ENCODE assay signal across 9 cellular contexts in genomic region chr7:101077303-101078086, GRCh38. TPM values are rescaled to one million over a fixed set of nuclear protein-coding genes. Genes with fewer than 3 reads are reported as not detected.
A peak's percentile ranks its signal among the peaks of the same experiment; 100 is the strongest.
DNase-seq lines count a peak whose midpoint lies in the region; ATAC-seq, FAIRE-seq and TF ChIP-seq lines count a peak whose summit lies in the region.
"Had no signal": no experiment of that assay in that cellular context is flagged by ENCODE, and none has a peak within 500 bp of the region (broad histone marks: within the 10 kb centered on the region; RNA-seq: fewer than 3 reads in every experiment).

No MANE protein-coding gene starts in this region.

- no peak overlapping the region for H3K4me3 Mint-ChIP-seq in Caco-2 (ENCODE audit: unreplicated experiment)
- H3K4me3 Mint-ChIP-seq in activated T-cell treated with anti-CD3 and anti-CD28 coated beads, Interleukin-2, amount 50 U/mL, for 24 hours = no peak overlapping the region

- 17 to 20% methylated on average over 13 of the region's 13 CpGs for WGBS in thyroid gland, 2 donors

- no peaks in the 10 kb centered on the region for H3K36me3 ChIP-seq in Caco-2 (ENCODE audit: control insufficient read depth, insufficient read depth, low read length)
- H3K36me3 ChIP-seq in thyroid gland = no peaks in the 10 kb centered on the region

- H3K27ac Mint-ChIP-seq in Caco-2 (ENCODE audit: unreplicated experiment) = no peak overlapping the region
- no peak overlapping the region for H3K27ac Mint-ChIP-seq in activated T-cell treated with anti-CD3 and anti-CD28 coated beads, Interleukin-2, amount 50 U/mL, for 24 hours

- no peaks in the 10 kb centered on the region for H3K9me3 Mint-ChIP-seq in Caco-2 (ENCODE audit: unreplicated experiment)
- H3K9me3 Mint-ChIP-seq in activated T-cell treated with anti-CD3 and anti-CD28 coated beads, Interleukin-2, amount 50 U/mL, for 24 hours = no peaks in the 10 kb centered on the region

- no peak for TF ChIP-seq POLR2A in thyroid gland (IDR thresholded peaks at IDR 0.05)

- DNase-seq in Caco-2 (peak; percentile 87 to 91), M059J (ENCODE audit: low read depth) (peak; percentile 96), RCC 7860 (ENCODE audit: low spot score) (peak; percentile 91), fibroblast of pulmonary artery (ENCODE audit: low read depth) (peak; percentile 74), nucleus accumbens (lab: John Stamatoyannopoulos, UW) (peak in 49 of 56 donors; percentile 3 to 86 (median 45)), thyroid gland (peak; percentile 83 to 85)
- peak; percentile 87 for DNase-seq in activated T-cell treated with anti-CD3 and anti-CD28 coated beads, Interleukin-2, amount 50 U/mL, for 24 hours

- H3K4me1 Mint-ChIP-seq in Caco-2 (ENCODE audit: low read depth, unreplicated experiment) = peaks cover 5% of the 10 kb centered on the region
- H3K4me1 Mint-ChIP-seq in activated T-cell treated with anti-CD3 and anti-CD28 coated beads, Interleukin-2, amount 50 U/mL, for 24 hours (ENCODE audit: low read depth) = peaks cover 4% of the 10 kb centered on the region

- peak; percentile 81 for FAIRE-seq in RCC 7860 (lab: Jason Lieb, UNC)

- intact Hi-C loops in Caco-2 (cut with micrococcal nuclease; ENCODE audit: unreplicated experiment) = loop anchor here (5.0 kb wide), 2 partner anchors 110 to 180 kb away; partner anchors contain the start of genes ACHE and MUC12
- intact Hi-C loops in thyroid gland (cut with DNase I) = no loop called here

- peak; percentile 69 to 96 for TF ChIP-seq CTCF in Caco-2 (IDR thresholded peaks at IDR 0.05; ENCODE audit: insufficient read depth in 1 of 2, low read depth in 1 of 2, low read length in 1 of 2, severe bottlenecking in 1 of 2, unreplicated experiment in 1 of 2)
- peak; percentile 97 for TF ChIP-seq CTCF in fibroblast of pulmonary artery (IDR thresholded peaks at IDR 0.05; ENCODE audit: low read length, missing control alignments)
- TF ChIP-seq CTCF in thyroid gland (IDR thresholded peaks at IDR 0.05) = peak; percentile 34 to 90 (median 78)

- no peaks in the 10 kb centered on the region for H3K36me3 Mint-ChIP-seq in Caco-2 (ENCODE audit: insufficient read depth, unreplicated experiment)
- H3K36me3 Mint-ChIP-seq in activated T-cell treated with anti-CD3 and anti-CD28 coated beads, Interleukin-2, amount 50 U/mL, for 24 hours (ENCODE audit: low read depth) = no peaks in the 10 kb centered on the region

- no peaks in the 10 kb centered on the region for H3K9me3 ChIP-seq in Caco-2
- H3K9me3 ChIP-seq in thyroid gland = no peaks in the 10 kb centered on the region

- no peaks in the 10 kb centered on the region for H3K4me1 ChIP-seq in Caco-2
- no peaks in the 10 kb centered on the region for H3K4me1 ChIP-seq in thyroid gland

- peaks cover 10% of the 10 kb centered on the region for H3K27me3 Mint-ChIP-seq in Caco-2 (ENCODE audit: insufficient read depth, unreplicated experiment)
- H3K27me3 Mint-ChIP-seq in activated T-cell treated with anti-CD3 and anti-CD28 coated beads, Interleukin-2, amount 50 U/mL, for 24 hours = no peaks in the 10 kb centered on the region

- CTCF ChIA-PET in Caco-2 (lab: Charles Lee) = interaction anchor here (0.5 to 1.5 kb wide), 14 partner anchors 15 to 371 kb away, joined by 3 to 12 read pairs (median 6); partner anchors contain the start of genes POP7, SLC12A9 and UFSP1

- H3K27me3 ChIP-seq in Caco-2 (replicated peaks; ENCODE audit: control insufficient read depth, insufficient read depth, low read length) = no peaks in the 10 kb centered on the region
- no peaks in the 10 kb centered on the region for H3K27me3 ChIP-seq in thyroid gland

- POLR2A ChIA-PET in Caco-2 (lab: Charles Lee) = no interaction called here

- peak; percentile 71 for ATAC-seq in GM21529 (IDR thresholded peaks at IDR 0.05; ENCODE audit: unreplicated experiment)

- no TSS peak for BruUV-seq in Caco-2 (replicated peaks; lab: Mats Ljungman, UMichigan)

- H3K4me3 ChIP-seq in Caco-2 (ENCODE audit: low read depth, low read length) (no peak overlapping the region), fibroblast of pulmonary artery (replicated peaks; ENCODE audit: low read depth, low read length) (no peak overlapping the region), thyroid gland (replicated peaks in 1 of 3) (no peak overlapping the region)

- no peak overlapping the region for H3K27ac ChIP-seq in thyroid gland

RNA-seq across cellular contexts. Expression of gene TRIM56, which starts 7.8 kb away (rescaled TPM):
- 30.3 and 33.4 TPM in 2 replicates for total RNA-seq in Caco-2 (2022)
- total RNA-seq in M059J (2014; rRNA removed; shearing (Covaris generic)) = 4.2 and 11.9 TPM in 2 replicates
- total RNA-seq in thyroid gland = 10 to 100 TPM; 19.6 to 36.4 (median 28.5) TPM

RNA-seq across cellular contexts. Expression of gene SERPINE1, which starts 49.4 kb away (rescaled TPM):
- total RNA-seq in Caco-2 (2022) = 0.09 and 0.25 TPM in 2 replicates
- 102 and 119 TPM in 2 replicates for total RNA-seq in M059J (2014; rRNA removed; shearing (Covaris generic))
- 10 to 100 TPM in 1 of 4 donors, 1 to 10 TPM in 3; 4.7 to 18.6 (median 7.6) TPM for total RNA-seq in thyroid gland

RNA-seq across cellular contexts. Expression of gene MUC17, which starts 57.6 kb away (rescaled TPM):
- total RNA-seq in Caco-2 (2022) = 0.09 and 0.21 TPM in 2 replicates
- total RNA-seq in M059J (2014; rRNA removed; shearing (Covaris generic)) = not detected in 2 replicates
- not detected for total RNA-seq in thyroid gland
- total RNA-seq: activated CD8-positive, alpha-beta memory T cell treated with anti-CD3 and anti-CD28 coated beads for 36 hours had no signal

Comparison
In these comparisons a context has a peak if more than half of its experiments do, and no peak if none do; other contexts are left out.
1. DNase-seq: peak in every context shown above with its lines; median percentile 96 in M059J; 91 in RCC 7860; 89 in Caco-2; 87 in activated T-cell treated with anti-CD3 and anti-CD28 coated beads, Interleukin-2, amount 50 U/mL, for 24 hours; 84 in thyroid gland; 74 in fibroblast of pulmonary artery; 45 in nucleus accumbens.